24 cellular contexts compared by ENCODE assay signal in the genomic region with DNA sequence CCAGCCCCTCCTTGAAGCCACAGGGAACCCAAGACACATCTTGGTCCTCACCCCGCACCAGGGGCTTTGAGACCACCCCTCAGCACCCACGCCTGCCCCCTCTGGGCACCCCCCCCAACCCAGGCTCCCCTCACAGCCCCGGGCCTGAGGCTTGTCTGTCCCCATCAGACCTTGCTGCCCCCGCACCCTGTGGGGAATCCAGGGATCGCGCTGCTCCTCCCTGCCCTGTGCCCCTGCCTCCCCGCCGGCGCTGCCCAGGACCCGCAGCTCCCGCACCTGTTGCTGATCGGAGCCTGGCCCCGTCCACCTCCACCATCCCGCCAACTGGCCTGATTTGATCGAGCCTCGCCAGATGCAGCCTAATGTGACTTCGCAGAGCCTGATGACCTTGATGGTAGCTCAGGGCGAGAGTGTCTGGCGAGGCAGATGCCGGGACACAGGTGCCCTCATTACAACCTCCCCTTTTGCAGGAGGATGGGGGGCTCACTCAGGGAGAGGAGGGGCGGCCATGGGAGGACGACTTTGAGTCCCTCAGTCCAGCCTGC. TPM values are rescaled to one million over a fixed set of nuclear protein-coding genes. Genes with fewer than 3 reads are reported as not detected.
DNase-seq lines count a peak whose midpoint lies in the region; ATAC-seq, FAIRE-seq and TF ChIP-seq lines count a peak whose summit lies in the region.
"Had no signal": no experiment of that assay in that cellular context is flagged by ENCODE, and none has a peak within 500 bp of the region (broad histone marks: within the 10 kb centered on the region; RNA-seq: fewer than 3 reads in every experiment).

No MANE protein-coding gene starts in this region.

- no peak overlapping the region for H3K14ac ChIP-seq in IMR-90 (replicated peaks; ENCODE audit: low read depth, low read length)

- H3K4ac ChIP-seq in IMR-90 (ENCODE audit: low read depth, low read length) = no peak overlapping the region

- no peak overlapping the region for H2BK20ac ChIP-seq in IMR-90 (ENCODE audit: low read depth, low read length)

- no peak overlapping the region for H4K91ac ChIP-seq in IMR-90 (ENCODE audit: insufficient read depth, low read depth, low read length)

- H2AFZ ChIP-seq in IMR-90 (replicated peaks; ENCODE audit: low read length, poor library complexity) = peak overlapping the region; percentile 32

- H3K9ac ChIP-seq in IMR-90 (ENCODE audit: low read depth, low read length) = no peak overlapping the region

- peaks cover 4% of the 10 kb centered on the region; the same call in 1 of the 2 replicates for H3K27me3 ChIP-seq in IMR-90 (ENCODE audit: control insufficient read depth, insufficient read depth, low read length)
- peaks cover 0 to 5% of the 10 kb centered on the region in 2 donors for H3K27me3 ChIP-seq in body of pancreas
- H3K27me3 ChIP-seq: ovary, right lobe of liver, uterus had no signal

- H3K9me1 ChIP-seq in IMR-90 (ENCODE audit: insufficient read depth, low read length) = no peaks in the 10 kb centered on the region

- H3K56ac ChIP-seq in IMR-90 (ENCODE audit: extremely low read depth, insufficient read depth, low read length) = no peak overlapping the region

- no peaks in the 10 kb centered on the region for H4K20me1 ChIP-seq in IMR-90 (ENCODE audit: insufficient read depth, low read length)

- no peaks in the 10 kb centered on the region for H3K79me1 ChIP-seq in IMR-90 (ENCODE audit: low read depth in 1 of 2, low read length in 2 of 2)

- no peak overlapping the region for H4K5ac ChIP-seq in IMR-90 (ENCODE audit: low read depth, low read length)

- H3K4me3 ChIP-seq in A549 (no peak overlapping the region), IMR-90 (ENCODE audit: insufficient read depth, low read depth, low read length) (no peak overlapping the region), body of pancreas (no peak overlapping the region)
- H3K4me3 ChIP-seq: esophagus squamous epithelium, gastroesophageal sphincter, ovary, right lobe of liver, uterus had no signal

- TF ChIP-seq RAD21 in A549 (conservative IDR thresholded peaks at IDR 0.05 in 1 of 2, IDR thresholded peaks at IDR 0.05 in 1 of 2) = no peak
- no peak for TF ChIP-seq RAD21 in IMR-90 (IDR thresholded peaks at IDR 0.05; ENCODE audit: low read length)

- POLR2A ChIA-PET in A549 (lab: Yijun Ruan, JAX) (no interaction called here), IMR-90 (lab: Charles Lee; ENCODE audit: unreplicated experiment) (no interaction called here)

- intact Hi-C loops in IMR-90 (cut with micrococcal nuclease) = no loop called here
- intact Hi-C loops in body of pancreas (cut with DNase I) = no loop called here

- CTCF ChIA-PET in A549 (lab: Yijun Ruan, JAX) (no interaction called here), IMR-90 (lab: Yijun Ruan, JAX) (no interaction called here)

- H3K27ac ChIP-seq in A549 = no peak overlapping the region
- no peak overlapping the region for H3K27ac ChIP-seq in IMR-90 (ENCODE audit: insufficient read depth, low read length)
- no peak overlapping the region for H3K27ac ChIP-seq in body of pancreas
- H3K27ac ChIP-seq: C4-2B, esophagus squamous epithelium, gastroesophageal sphincter, ovary, right lobe of liver, uterus had no signal

- TF ChIP-seq EP300 in A549 (IDR thresholded peaks at IDR 0.05) = no peak

- H2AK5ac ChIP-seq in IMR-90 (ENCODE audit: low read depth, low read length) = no peak overlapping the region

- DNase-seq in A549 (ENCODE audit: low read depth in 1 of 2, low spot score in 1 of 2) (no peak), IMR-90 (no peak), body of pancreas (no peak), omental fat pad (ENCODE audit: low spot score) (no peak), foreskin melanocyte (no peak), putamen (ENCODE audit: low spot score) (no peak), NCI-H1436 (lab: John Stamatoyannopoulos, UW) (no peak)
- DNase-seq: activated CD4-positive, alpha-beta T cell treated with anti-CD3 and anti-CD28 coated beads, Interleukin-2, amount 10 ng/mL, durations not matched to agents 7 days and 5 days; activated naive CD8-positive, alpha-beta T cell treated with anti-CD3 and anti-CD28 coated beads, Interleukin-2, amount 50 U/mL, for 24 hours; effector memory CD8-positive, alpha-beta T cell; esophagus squamous epithelium; KG1; naive B cell; NCI-H187; NCI-H345; substantia nigra; T-helper 2 cell; uterus had no signal

- TF ChIP-seq CTCF in A549 (IDR thresholded peaks at IDR 0.05) (no peak), IMR-90 (conservative IDR thresholded peaks at IDR 0.05; ENCODE audit: low read depth, low read length) (no peak), body of pancreas (IDR thresholded peaks at IDR 0.05) (no peak), omental fat pad (IDR thresholded peaks at IDR 0.05) (no peak)

- H2BK15ac ChIP-seq in IMR-90 (ENCODE audit: low read depth, low read length) = no peak overlapping the region

- WGBS in A549 (ENCODE audit: missing lambda C conversion rate) = 70% methylated on average over 15 of the region's 22 CpGs
- 35% methylated on average over 10 of the region's 22 CpGs; no CpG with 5 or more reads in 1 of the 2 experiments for WGBS in IMR-90 (ENCODE audit: extremely low coverage in 2 of 2, insufficient read length in 1 of 2), 2 experiments
- 18% methylated on average over 19 of the region's 22 CpGs; no CpG with 5 or more reads in 1 of the 2 donors for WGBS in body of pancreas, 2 donors

- H3K9me3 ChIP-seq in A549 (no peaks in the 10 kb centered on the region), IMR-90 (ENCODE audit: control insufficient read depth, insufficient read depth, low read length) (no peaks in the 10 kb centered on the region), body of pancreas (no peaks in the 10 kb centered on the region)
- H3K9me3 ChIP-seq: esophagus squamous epithelium, gastroesophageal sphincter, right lobe of liver, uterus had no signal

- dilution Hi-C loops in IMR-90 (cut with HindIII; ENCODE audit: low sequenced_read_pairs, unreplicated experiment) = no loop called here

- no peak overlapping the region for H3K23ac ChIP-seq in IMR-90 (ENCODE audit: low read depth, low read length)

- FAIRE-seq in A549 (lab: Jason Lieb, UNC) = no peak
- FAIRE-seq: H54 had no signal

- H3K4me1 ChIP-seq in A549 (no peaks in the 10 kb centered on the region), IMR-90 (ENCODE audit: control insufficient read depth, insufficient read depth, low read length) (no peaks in the 10 kb centered on the region), body of pancreas (no peaks in the 10 kb centered on the region)
- H3K4me1 ChIP-seq: gastroesophageal sphincter, uterus had no signal

- ATAC-seq in A549 = peak; percentile 30 to 34
- ATAC-seq in IMR-90 (ENCODE audit: low read depth) = no peak; the same call in 1 of the 2 replicates
- ATAC-seq in body of pancreas = peak; percentile 15
- ATAC-seq in omental fat pad (ENCODE audit: low FRiP score) = peak; percentile 10
- no peak for ATAC-seq in HG03520 (IDR thresholded peaks at IDR 0.05; ENCODE audit: unreplicated experiment)
- ATAC-seq: effector memory CD8-positive, alpha-beta T cell; gastroesophageal sphincter had no signal

- H2BK120ac ChIP-seq in IMR-90 (ENCODE audit: low read depth, low read length) = no peak overlapping the region

- no peak overlapping the region for H2BK5ac ChIP-seq in IMR-90 (ENCODE audit: low read depth, low read length, poor library complexity, severe bottlenecking)

- no peak overlapping the region for H3K4me2 ChIP-seq in A549
- H3K4me2 ChIP-seq in IMR-90 (ENCODE audit: low read depth, low read length) = no peak overlapping the region

- H2AK9ac ChIP-seq in IMR-90 (replicated peaks; ENCODE audit: low read depth, low read length, poor library complexity) = no peak overlapping the region

- H4K8ac ChIP-seq in IMR-90 (ENCODE audit: low read depth in 2 of 2, low read length in 2 of 2) = no peak overlapping the region

- H3K18ac ChIP-seq in IMR-90 (ENCODE audit: low read depth, low read length) = no peak overlapping the region

- TF ChIP-seq POLR2A in A549 (IDR thresholded peaks at IDR 0.05; ENCODE audit: low read length) (no peak), IMR-90 (IDR thresholded peaks at IDR 0.05; ENCODE audit: low read depth, low read length) (no peak), body of pancreas (IDR thresholded peaks at IDR 0.05) (no peak)

- no peaks in the 10 kb centered on the region for H3K36me3 ChIP-seq in IMR-90 (ENCODE audit: control insufficient read depth, insufficient read depth, low read length)
- no peaks in the 10 kb centered on the region for H3K36me3 ChIP-seq in body of pancreas (replicated peaks in 1 of 2; ENCODE audit: insufficient read depth in 1 of 2, low read depth in 2 of 2)
- H3K36me3 ChIP-seq: esophagus squamous epithelium, gastroesophageal sphincter, ovary, right lobe of liver, uterus had no signal

- in situ Hi-C loops in IMR-90 (cut with MboI; ENCODE audit: low sequenced_read_pairs) = no loop called here

- BruUV-seq in IMR-90 (replicated peaks; lab: Mats Ljungman, UMichigan) = no TSS peak

RNA-seq across cellular contexts. Expression of gene SLC25A10, which starts 29.0 kb away (rescaled TPM):
- polyA plus RNA-seq in A549 (2011; rRNA removed) (20.0 and 25.8 TPM in 2 replicates), A549 (2017; fragmentation: RNase III; extraction: RNeasy Plus Mini Kit Qiagen cat#74134 plus additional on column Dnase treatment) (43.4 to 47.1 TPM (median 47.0 TPM) in 3 replicates), IMR-90 (2012; rRNA removed) (19.0 and 20.2 TPM in 2 replicates)
- polyA plus RNA-seq in A549 (2012; cell fraction: cytosol; rRNA removed) = 69.2 and 105 TPM in 2 replicates
- polyA plus RNA-seq in A549 (2012; cell fraction: nucleus; rRNA removed) = 99.9 and 141 TPM in 2 replicates
- 20.8 and 28.2 TPM in 2 replicates for polyA minus RNA-seq in A549 (2011; rRNA and poly(A)+ RNA removed)
- total RNA-seq in IMR-90 (2012; rRNA removed) (12.2 and 14.9 TPM in 2 replicates), body of pancreas (10 to 100 TPM; 15.8 to 18.9 TPM), omental fat pad (10 to 100 TPM; 11.4 to 22.4 (median 14.0) TPM)
- polyA plus RNA-seq in IMR-90 (2012; cell fraction: cytosol; rRNA removed) = 7.7 and 16.1 TPM in 2 replicates
- 9.4 and 24.8 TPM in 2 replicates for polyA plus RNA-seq in IMR-90 (2012; cell fraction: nucleus; rRNA removed; ENCODE audit: low replicate concordance)

RNA-seq across cellular contexts. Expression of gene MRPL12, which starts 38.0 kb away (rescaled TPM):
- 152 and 161 TPM in 2 replicates for polyA plus RNA-seq in A549 (2011; rRNA removed)
- polyA plus RNA-seq in A549 (2012; cell fraction: cytosol; rRNA removed) = 448 and 453 TPM in 2 replicates
- polyA plus RNA-seq in A549 (2012; cell fraction: nucleus; rRNA removed) = 235 and 273 TPM in 2 replicates
- 197 to 233 TPM (median 215 TPM) in 3 replicates for polyA plus RNA-seq in A549 (2017; fragmentation: RNase III; extraction: RNeasy Plus Mini Kit Qiagen cat#74134 plus additional on column Dnase treatment)
- polyA minus RNA-seq in A549 (2011; rRNA and poly(A)+ RNA removed) = 71.5 and 83.4 TPM in 2 replicates
- total RNA-seq in IMR-90 (2012; rRNA removed) = 17.2 and 17.5 TPM in 2 replicates
- 111 and 127 TPM in 2 replicates for polyA plus RNA-seq in IMR-90 (2012; rRNA removed)
- 140 and 156 TPM in 2 replicates for polyA plus RNA-seq in IMR-90 (2012; cell fraction: cytosol; rRNA removed)
- 32.1 and 54.9 TPM in 2 replicates for polyA plus RNA-seq in IMR-90 (2012; cell fraction: nucleus; rRNA removed; ENCODE audit: low replicate concordance)
- total RNA-seq in body of pancreas = 10 to 100 TPM; 17.1 to 45.8 TPM
- total RNA-seq in omental fat pad = 10 to 100 TPM; 31.4 to 55.8 (median 49.2) TPM

RNA-seq across cellular contexts. Expression of gene HGS, which starts 57.3 kb away (rescaled TPM):
- polyA plus RNA-seq in A549 (2011; rRNA removed) (75.7 and 85.9 TPM in 2 replicates), A549 (2017; fragmentation: RNase III; extraction: RNeasy Plus Mini Kit Qiagen cat#74134 plus additional on column Dnase treatment) (127 to 130 TPM (median 129 TPM) in 3 replicates), IMR-90 (2012; rRNA removed) (137 and 169 TPM in 2 replicates)
- polyA plus RNA-seq in A549 (2012; cell fraction: cytosol; rRNA removed) = 129 and 170 TPM in 2 replicates
- polyA plus RNA-seq in A549 (2012; cell fraction: nucleus; rRNA removed) = 607 and 996 TPM in 2 replicates
- 157 and 165 TPM in 2 replicates for polyA minus RNA-seq in A549 (2011; rRNA and poly(A)+ RNA removed)
- total RNA-seq in IMR-90 (2012; rRNA removed) (49.4 and 52.5 TPM in 2 replicates), body of pancreas (10 to 100 TPM; 60.7 to 66.9 TPM), omental fat pad (100 to 1,000 TPM in 1 of 4 donors, 10 to 100 TPM in 3; 54.0 to 117 (median 66.9) TPM)
- 46.1 and 98.2 TPM in 2 replicates for polyA plus RNA-seq in IMR-90 (2012; cell fraction: cytosol; rRNA removed)
- polyA plus RNA-seq in IMR-90 (2012; cell fraction: nucleus; rRNA removed; ENCODE audit: low replicate concordance) = 423 and 1,279 TPM in 2 replicates

RNA-seq across cellular contexts. Expression of gene ARL16, which starts 57.5 kb away (rescaled TPM):
- 43.8 and 45.2 TPM in 2 replicates for polyA plus RNA-seq in A549 (2011; rRNA removed)
- polyA plus RNA-seq in A549 (2012; cell fraction: cytosol; rRNA removed) = 68.1 and 77.4 TPM in 2 replicates
- 63.3 and 65.0 TPM in 2 replicates for polyA plus RNA-seq in A549 (2012; cell fraction: nucleus; rRNA removed)
- polyA plus RNA-seq in A549 (2017; fragmentation: RNase III; extraction: RNeasy Plus Mini Kit Qiagen cat#74134 plus additional on column Dnase treatment) = 52.8 to 55.8 TPM (median 53.6 TPM) in 3 replicates
- polyA minus RNA-seq in A549 (2011; rRNA and poly(A)+ RNA removed) = 19.1 and 21.4 TPM in 2 replicates
- 42.8 and 51.1 TPM in 2 replicates for total RNA-seq in IMR-90 (2012; rRNA removed)
- polyA plus RNA-seq in IMR-90 (2012; rRNA removed) = 77.9 and 83.1 TPM in 2 replicates
- 73.3 and 116 TPM in 2 replicates for polyA plus RNA-seq in IMR-90 (2012; cell fraction: cytosol; rRNA removed)
- 130 and 139 TPM in 2 replicates for polyA plus RNA-seq in IMR-90 (2012; cell fraction: nucleus; rRNA removed; ENCODE audit: low replicate concordance)
- total RNA-seq in body of pancreas = 10 to 100 TPM; 22.8 to 47.1 TPM
- total RNA-seq in omental fat pad = 10 to 100 TPM; 18.8 to 28.8 (median 26.9) TPM

Comparison
In these comparisons a context has a peak if more than half of its experiments do, and no peak if none do; other contexts are left out.
1. ATAC-seq: peak in A549 (2 of 2), body of pancreas (single experiment) and omental fat pad (single experiment); none in IMR-90 (single experiment) and HG03520 (single experiment).